In genomic region chr10:35440016-35440415, GRCh38 we compare ENCODE assay signal across 21 cellular contexts.
"Had no signal": no experiment of that assay in that cellular context is flagged by ENCODE, and none has a peak within 500 bp of the region (broad histone marks: within the 10 kb centered on the region; RNA-seq: fewer than 3 reads in every experiment).

No MANE protein-coding gene starts in this region.

- ATAC-seq: activated CD4-positive, CD25-positive, alpha-beta regulatory T cell treated with anti-CD3 and anti-CD28 coated beads, Interleukin-2, amount 50 U/mL, for 24 hours; activated CD8-positive, alpha-beta memory T cell treated with anti-CD3 and anti-CD28 coated beads, Interleukin-2, amount 10 ng/mL, durations not matched to agents 7 days and 5 days had no signal

- H3K4me3 ChIP-seq: breast epithelium, Peyer's patch had no signal

- H3K27me3 Mint-ChIP-seq: activated CD8-positive, alpha-beta memory T cell treated with anti-CD3 and anti-CD28 coated beads, Interleukin-2, amount 10 ng/mL, durations not matched to agents 7 days and 5 days; activated T-cell treated with anti-CD3 and anti-CD28 coated beads, Interleukin-2, amount 50 U/mL, for 24 hours had no signal

- DNase-seq: activated CD4-positive, alpha-beta T cell treated with anti-CD3 and anti-CD28 coated beads for 4 hours; activated CD8-positive, alpha-beta memory T cell treated with anti-CD3 and anti-CD28 coated beads, Interleukin-2, amount 10 ng/mL, durations not matched to agents 7 days and 5 days; activated gamma-delta T cell treated with Interleukin-2 at 50 U/mL for 16 hours; activated naive CD4-positive, alpha-beta T cell treated with anti-CD3 and anti-CD28 coated beads, Interleukin-2, amount 50 U/mL, for 16 hours; activated T-cell treated with anti-CD3 and anti-CD28 coated beads, Interleukin-2, amount 50 U/mL, for 24 hours; aorta; central memory CD4-positive, alpha-beta T cell; IMR-90; KG1; NCI-H1048; NCI-H1930; NCI-H2107; NCI-H446; NCI-H524; Peyer's patch; SHP77 treated with DMSO at 0.1 percent for 48 hours had no signal

- H3K4me3 Mint-ChIP-seq: activated CD8-positive, alpha-beta memory T cell treated with anti-CD3 and anti-CD28 coated beads, Interleukin-2, amount 10 ng/mL, durations not matched to agents 7 days and 5 days; activated T-cell treated with anti-CD3 and anti-CD28 coated beads, Interleukin-2, amount 50 U/mL, for 24 hours; activated T-helper 1 cell treated with anti-CD3 and anti-CD28 coated beads, Interleukin-12 subunit alpha, Interleukin-12 subunit beta, Interleukin-2, Interleukin-4 antibody, amounts not matched to agents 30 ng/mL and 10 ng/mL and 1 ng/mL, durations not matched to agents 14 hours and 24 hours and 36 hours; T-helper 1 cell treated with Interleukin-12 subunit alpha and Interleukin-12 subunit beta and Interleukin-4 antibody, amounts not matched to agents 30 μg/mL and 1 μg/mL, for 36 hours had no signal

- H3K27me3 ChIP-seq: breast epithelium, Peyer's patch had no signal

- H3K27ac Mint-ChIP-seq: activated CD8-positive, alpha-beta memory T cell treated with anti-CD3 and anti-CD28 coated beads, Interleukin-2, amount 10 ng/mL, durations not matched to agents 7 days and 5 days; T-helper 1 cell treated with Interleukin-12 subunit alpha and Interleukin-12 subunit beta and Interleukin-4 antibody, amounts not matched to agents 30 μg/mL and 1 μg/mL, for 36 hours had no signal

- H3K27ac ChIP-seq: breast epithelium, Peyer's patch, RWPE1 had no signal

- H3K4me1 ChIP-seq: breast epithelium, Peyer's patch had no signal

- H3K36me3 ChIP-seq: breast epithelium had no signal
